ENCODE assay signal across 1 cellular context in genomic region chr2:97870396-97870843, GRCh38.
A peak's percentile ranks its signal among the peaks of the same experiment; 100 is the strongest.
TF ChIP-seq lines count a peak whose summit lies in the region.

No MANE protein-coding gene starts in this region.

TF ChIP-seq in K562, 482 proteins besides CTCF, POLR2A, EP300 and RAD21 (continued from another document):
- no peak for TF ChIP-seq ZBTB12 (CRISPR knock-in tag; IDR thresholded peaks at IDR 0.05)
- TF ChIP-seq MEIS2 (IDR thresholded peaks at IDR 0.05; ENCODE audit: partially characterized antibody) = peak; percentile 24
- TF ChIP-seq HDAC2 (IDR thresholded peaks at IDR 0.05) = no peak
- peak; percentile 42; the same call in 1 of the 2 replicates for TF ChIP-seq CEBPG (CRISPR knock-in tag; IDR thresholded peaks at IDR 0.05)
- no peak for TF ChIP-seq CEBPG (tag; conservative IDR thresholded peaks at IDR 0.05 in 1 of 2, IDR thresholded peaks at IDR 0.05 in 1 of 2)
- TF ChIP-seq SLC30A9 (CRISPR knock-in tag; IDR thresholded peaks at IDR 0.05) = no peak
- peak; percentile 42; the same call in 1 of the 2 replicates for TF ChIP-seq ETV1 (tag; conservative IDR thresholded peaks at IDR 0.05; ENCODE audit: low read depth)
- peak; percentile 62 for TF ChIP-seq MAFG (tag; conservative IDR thresholded peaks at IDR 0.05)
- TF ChIP-seq SREBF1 (IDR thresholded peaks at IDR 0.05; ENCODE audit: borderline replicate concordance, low read depth, low read length) = no peak
- TF ChIP-seq JUND (IDR thresholded peaks at IDR 0.05; ENCODE audit: borderline replicate concordance, low read depth, low read length) = 0 out of 2 replicates have a peak, but pooled peaks have one; percentile 10
- TF ChIP-seq JUND (tag; IDR thresholded peaks at IDR 0.05; ENCODE audit: borderline replicate concordance, low read depth, low read length) = no peak
- TF ChIP-seq FOS (IDR thresholded peaks at IDR 0.05; ENCODE audit: extremely low read depth, insufficient read length) = no peak
- TF ChIP-seq CHD2 (IDR thresholded peaks at IDR 0.05; ENCODE audit: low read depth, low read length) = no peak
- TF ChIP-seq NCOA1 (IDR thresholded peaks at IDR 0.05; ENCODE audit: low read depth) = no peak
- no peak for TF ChIP-seq RBM34 (IDR thresholded peaks at IDR 0.05; ENCODE audit: borderline replicate concordance, insufficient read depth, low read length)
- no peak for TF ChIP-seq STAT6 (CRISPR knock-in tag; IDR thresholded peaks at IDR 0.05)
- no peak for TF ChIP-seq SPI1 (IDR thresholded peaks at IDR 0.05; ENCODE audit: borderline replicate concordance, low read depth, low read length)
- TF ChIP-seq NFE2 (IDR thresholded peaks at IDR 0.05; ENCODE audit: low read depth) = peak; percentile 94
